18 cellular contexts compared by ENCODE assay signal in the genomic region with DNA sequence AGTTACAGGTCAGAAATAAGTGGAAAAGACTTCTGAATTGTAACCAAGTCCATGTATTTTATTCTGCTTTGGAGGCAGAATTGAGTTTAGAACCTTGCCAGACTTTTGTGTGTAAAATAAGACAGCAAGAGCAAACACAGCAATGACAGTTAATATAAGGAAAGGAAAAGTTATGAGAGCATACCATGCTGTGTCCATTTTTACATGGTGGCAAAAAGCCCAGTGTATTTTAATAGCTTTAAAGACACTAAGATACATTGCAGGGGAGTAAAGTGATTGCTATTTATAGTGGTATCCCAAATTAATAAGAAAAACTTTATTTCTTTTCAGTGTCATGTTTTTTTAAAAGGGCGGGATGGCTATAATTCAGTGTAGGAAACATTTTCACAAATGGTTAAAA. TPM values are rescaled to one million over a fixed set of nuclear protein-coding genes. Genes with fewer than 3 reads are reported as not detected.
A peak's percentile ranks its signal among the peaks of the same experiment; 100 is the strongest.
DNase-seq lines count a peak whose midpoint lies in the region; ATAC-seq, FAIRE-seq and TF ChIP-seq lines count a peak whose summit lies in the region.
"Had no signal": no experiment of that assay in that cellular context is flagged by ENCODE, and none has a peak within 500 bp of the region (broad histone marks: within the 10 kb centered on the region; RNA-seq: fewer than 3 reads in every experiment).

No MANE protein-coding gene starts in this region.

- H3K4me2 ChIP-seq in trophoblast cell (ENCODE audit: low read length), result no peak overlapping the region
- H3K4me2 ChIP-seq: A549 had no signal

- H4K8ac ChIP-seq in trophoblast cell (ENCODE audit: low read depth, low read length), result no peak overlapping the region

- DNase-seq in Right ventricle myocardium superior (no peak), right atrium auricular region (ENCODE audit: low spot score) (no peak), left ventricle myocardium inferior (no peak), psoas muscle (no peak), urothelium cell line (ENCODE audit: low spot score) (no peak), trophoblast cell (no peak)
- DNase-seq in NK-92 treated with Interleukin-12 subunit alpha and Interleukin-12 subunit beta, amount 100 ng/mL, for 24 hours (lab: John Stamatoyannopoulos, UW), result no peak
- DNase-seq: CD4-positive, CD25-positive, alpha-beta regulatory T cell; DMS79; GM23248; NCI-H1436; NCI-H2081; NCI-H524 treated with DMSO at 0.1 percent for 48 hours; OCI-M1 had no signal

- H3K27me3 ChIP-seq in right atrium auricular region (no peaks in the 10 kb centered on the region), left ventricle myocardium inferior (ENCODE audit: low read depth) (no peaks in the 10 kb centered on the region), psoas muscle (ENCODE audit: insufficient read depth in 3 of 3, low read length in 2 of 3) (no peaks in the 10 kb centered on the region), trophoblast cell (ENCODE audit: insufficient read depth, low read length) (no peaks in the 10 kb centered on the region)

- ATAC-seq in Right ventricle myocardium superior (ENCODE audit: poor library complexity) (peak; percentile 82), psoas muscle (peak in 3 of 4 donors; percentile 69 to 81 (median 69))
- ATAC-seq: A549 had no signal

- no peak overlapping the region for H2AK5ac ChIP-seq in trophoblast cell (ENCODE audit: low read length)

- no peak overlapping the region for H3K14ac ChIP-seq in trophoblast cell (ENCODE audit: low read length)

- H3K9ac ChIP-seq in trophoblast cell (ENCODE audit: low read length), result no peak overlapping the region
- H3K9ac ChIP-seq: GM23248 had no signal

- H4K12ac ChIP-seq in trophoblast cell (ENCODE audit: low read depth, low read length), result no peak overlapping the region

- no peaks in the 10 kb centered on the region for H3K9me3 ChIP-seq in right atrium auricular region
- no peaks in the 10 kb centered on the region for H3K9me3 ChIP-seq in left ventricle myocardium inferior (replicated peaks)
- no peaks in the 10 kb centered on the region for H3K9me3 ChIP-seq in psoas muscle
- no peaks in the 10 kb centered on the region for H3K9me3 ChIP-seq in trophoblast cell (ENCODE audit: insufficient read depth, low read depth, low read length)
- H3K9me3 ChIP-seq: A549 had no signal

- peaks cover 0 to 11% of the 10 kb centered on the region in 2 donors for H3K4me1 ChIP-seq in right atrium auricular region
- H3K4me1 ChIP-seq in left ventricle myocardium inferior, result peaks cover 33% of the 10 kb centered on the region
- peaks cover 45% of the 10 kb centered on the region for H3K4me1 ChIP-seq in psoas muscle
- peaks cover 0 to 2% of the 10 kb centered on the region in 2 experiments for H3K4me1 ChIP-seq in trophoblast cell (ENCODE audit: control insufficient read depth in 1 of 2, insufficient read depth in 2 of 2, low read length in 2 of 2)

- H2BK12ac ChIP-seq in trophoblast cell (ENCODE audit: low read length), result no peak overlapping the region

- H3K18ac ChIP-seq in trophoblast cell (ENCODE audit: low read length), result no peak overlapping the region

- intact Hi-C loops in Right ventricle myocardium superior (cut with DNase I) (no loop called here), left ventricle myocardium inferior (cut with micrococcal nuclease) (no loop called here), psoas muscle (cut with DNase I) (no loop called here)

- no peaks in the 10 kb centered on the region for H3K79me1 ChIP-seq in trophoblast cell (ENCODE audit: low read length)

- no peak overlapping the region for H3K4ac ChIP-seq in trophoblast cell (ENCODE audit: low read depth, low read length)

- H3K27ac ChIP-seq in right atrium auricular region, result peak overlapping the region in 1 of 2 donors; percentile 65
- H3K27ac ChIP-seq in left ventricle myocardium inferior (replicated peaks), result peak overlapping the region; percentile 62
- H3K27ac ChIP-seq in psoas muscle, result peak overlapping the region; percentile 74
- H3K27ac ChIP-seq in trophoblast cell (ENCODE audit: low read depth, low read length), result no peak overlapping the region
- H3K27ac ChIP-seq: A549, GM23248, RWPE1 had no signal

- FAIRE-seq in urothelium cell line (lab: Jason Lieb, UNC), result no peak
- FAIRE-seq: A549, G401.6, GM19239 had no signal

- H3K23ac ChIP-seq in trophoblast cell (ENCODE audit: low read length), result no peak overlapping the region

- no peaks in the 10 kb centered on the region for H3K79me2 ChIP-seq in trophoblast cell (ENCODE audit: control insufficient read depth, insufficient read depth, low read length, poor library complexity)

- no peak overlapping the region for H2BK120ac ChIP-seq in trophoblast cell (ENCODE audit: insufficient read depth, low read length, poor library complexity)

- 51 to 81% (median 60%) methylated on average over 1 of the region's 1 CpG for WGBS in psoas muscle, 3 donors
- no CpG with 5 or more reads among the region's 1 CpG for WGBS in trophoblast cell (ENCODE audit: extremely low coverage, insufficient coverage, insufficient read length)

- H3K4me3 ChIP-seq in right atrium auricular region, result no peak overlapping the region
- no peak overlapping the region for H3K4me3 ChIP-seq in left ventricle myocardium inferior
- H3K4me3 ChIP-seq in psoas muscle, result peak overlapping the region; percentile 27
- no peak overlapping the region for H3K4me3 ChIP-seq in trophoblast cell (ENCODE audit: low read depth, low read length)
- H3K4me3 ChIP-seq: A549, GM23248 had no signal

- H3K36me3 ChIP-seq in right atrium auricular region (peaks cover 18% of the 10 kb centered on the region), left ventricle myocardium inferior (peaks cover 32% of the 10 kb centered on the region), psoas muscle (ENCODE audit: insufficient read depth in 1 of 2, low read depth in 1 of 2) (peaks cover 0 to 30% of the 10 kb centered on the region in 2 donors), trophoblast cell (ENCODE audit: control insufficient read depth in 1 of 2, insufficient read depth in 2 of 2, low read length in 2 of 2) (peaks cover 5 to 6% of the 10 kb centered on the region in 2 experiments)

- no peak overlapping the region for H2AFZ ChIP-seq in trophoblast cell (ENCODE audit: insufficient read depth, low read length, poor library complexity)
- H2AFZ ChIP-seq: GM23248 had no signal

- TF ChIP-seq CTCF in right atrium auricular region (IDR thresholded peaks at IDR 0.05), result no peak
- TF ChIP-seq CTCF in left ventricle myocardium inferior (IDR thresholded peaks at IDR 0.05; ENCODE audit: borderline replicate concordance), result no peak
- TF ChIP-seq CTCF in psoas muscle (IDR thresholded peaks at IDR 0.05), result no peak

- H4K91ac ChIP-seq in trophoblast cell (ENCODE audit: low read depth, low read length), result no peak overlapping the region

- no peak overlapping the region for H2BK5ac ChIP-seq in trophoblast cell (ENCODE audit: low read depth, low read length, poor library complexity)

RNA-seq across cellular contexts. Expression of a gene that starts 45.2 kb away (rescaled TPM):
- total RNA-seq in Right ventricle myocardium superior (16.5 TPM), right atrium auricular region (10 to 100 TPM; 16.4 to 16.5 TPM), left ventricle myocardium inferior (20.0 TPM), psoas muscle (10 to 100 TPM; 27.4 to 33.3 (median 30.2) TPM)
- 10 to 100 TPM; 10.9 to 21.0 (median 11.6) TPM for polyA plus RNA-seq in psoas muscle
- polyA plus RNA-seq in trophoblast cell (2013), result 18.6 and 19.1 TPM in 2 replicates
